ENCODE assay signal across 34 cellular contexts in the genomic region with DNA sequence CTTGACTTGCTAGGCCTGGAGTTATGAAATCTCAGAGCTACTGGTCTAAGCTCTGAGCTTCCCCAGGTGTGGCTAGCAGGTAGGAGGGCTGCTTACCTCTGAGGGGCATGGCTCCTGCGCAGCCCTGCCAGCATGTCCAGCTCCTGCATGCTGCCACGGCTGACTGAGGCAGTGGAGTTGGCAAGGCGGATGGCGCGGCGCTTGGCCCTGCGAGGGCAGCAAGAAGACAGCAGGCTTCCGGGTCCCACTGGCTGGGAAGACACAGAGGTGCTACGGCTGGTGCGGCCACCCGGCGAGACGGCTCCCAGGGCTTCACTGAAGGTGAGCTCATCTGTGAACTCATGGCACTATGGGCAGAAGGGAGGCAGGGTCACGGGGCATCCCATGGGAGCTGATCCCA.
"Had no signal": no experiment of that assay in that cellular context is flagged by ENCODE, and none has a peak within 500 bp of the region (broad histone marks: within the 10 kb centered on the region; RNA-seq: fewer than 3 reads in every experiment).

No MANE protein-coding gene starts in this region.

- H3K9me3 ChIP-seq: MG63 had no signal

- H3K9ac ChIP-seq: KMS-11 had no signal

- H3K4me3 ChIP-seq: MG63 had no signal

- DNase-seq: Karpas-422, Kasumi-1, MG63, MM.1S, MV-4-11, NCI-H1048, NCI-H1092, NCI-H1092 treated with DMSO at 0.1 percent for 48 hours, NCI-H1105, NCI-H1105 treated with DMSO at 0.1 percent for 48 hours, NCI-H1417, NCI-H1417 treated with DMSO at 0.1 percent for 48 hours, NCI-H1436, NCI-H1436 treated with DMSO at 0.1 percent for 48 hours, NCI-H146, NCI-H1694, NCI-H1694 treated with DMSO at 0.1 percent for 48 hours, NCI-H187, NCI-H187 treated with DMSO at 0.1 percent for 48 hours, NCI-H1930, NCI-H2029, NCI-H2029 treated with DMSO at 0.1 percent for 48 hours, NCI-H2081, NCI-H2081 treated with DMSO at 0.1 percent for 48 hours, NCI-H2107, NCI-H2171, NCI-H2171 treated with DMSO at 0.1 percent for 48 hours, NCI-H2227 treated with DMSO at 0.1 percent for 48 hours, NCI-H226, NCI-H345, NCI-H446, NCI-H446 treated with DMSO at 0.1 percent for 48 hours, NCI-H510A had no signal

- H3K36me3 ChIP-seq: MG63 had no signal

- H3K27me3 ChIP-seq: MG63 had no signal

- H3K4me2 ChIP-seq: KMS-11 had no signal

- H3K27ac ChIP-seq: KMS-11 had no signal
